Comparison of ENCODE assay signal across 8 cellular contexts in genomic region chr16:4624827-4625616, GRCh38. TPM values are rescaled to one million over a fixed set of nuclear protein-coding genes. Genes with fewer than 3 reads are reported as not detected.
A peak's percentile ranks its signal among the peaks of the same experiment; 100 is the strongest.
DNase-seq lines count a peak whose midpoint lies in the region; ATAC-seq and TF ChIP-seq lines count a peak whose summit lies in the region.

No MANE protein-coding gene starts in this region.

- DNase-seq in NCI-H1417 (lab: John Stamatoyannopoulos, UW), result peak; percentile 7 to 68 (median 64)
- DNase-seq in NCI-H1417 treated with DMSO at 0.1 percent for 48 hours (lab: John Stamatoyannopoulos, UW), result no peak
- DNase-seq in activated T-helper 1 cell treated with anti-CD3 and anti-CD28 coated beads, Interleukin-2, amount 50 U/mL, for 16 hours (ENCODE audit: low read depth in 1 of 2, low spot score in 1 of 2), result peak; percentile 14 to 49
- peak; percentile 66 for DNase-seq in fibroblast of the aortic adventitia (ENCODE audit: low read depth)
- DNase-seq in superior temporal gyrus (ENCODE audit: extremely low spot score), result peak; percentile 40

- no peak for TF ChIP-seq CTCF in OCI-LY3 (IDR thresholded peaks at IDR 0.05; ENCODE audit: low read depth, low read length)
- no peak for TF ChIP-seq CTCF in fibroblast of the aortic adventitia (IDR thresholded peaks at IDR 0.05; ENCODE audit: insufficient read depth, low read length)

- H3K4me2 ChIP-seq in OCI-LY3 (ENCODE audit: low read length), result peak overlapping the region; percentile 99

- peak; percentile 54 for ATAC-seq in HG02938 (IDR thresholded peaks at IDR 0.05; ENCODE audit: unreplicated experiment)

- H3K4me3 ChIP-seq in OCI-LY3 (ENCODE audit: low read length) (peak overlapping the region; percentile 94), fibroblast of the aortic adventitia (ENCODE audit: low read depth, low read length) (peak overlapping the region; percentile 87), neuron (ENCODE audit: low read length) (peak overlapping the region; percentile 94)

- H3K27ac ChIP-seq in OCI-LY3 (ENCODE audit: low read length), result peak overlapping the region; percentile 74

- peaks cover 14% of the 10 kb centered on the region for H4K20me1 ChIP-seq in OCI-LY3 (ENCODE audit: insufficient read depth, low read length)

- H2AFZ ChIP-seq in OCI-LY3 (ENCODE audit: low read depth, low read length), result peak overlapping the region; percentile 43; the same call in 1 of the 2 replicates
- peak overlapping the region; percentile 10 for H2AFZ ChIP-seq in neuron (ENCODE audit: low read depth, low read length)

- H3K9me3 ChIP-seq in OCI-LY3 (ENCODE audit: insufficient read depth, low read length), result no peaks in the 10 kb centered on the region
- no peaks in the 10 kb centered on the region for H3K9me3 ChIP-seq in neuron (ENCODE audit: low read length)

- H3K4me1 ChIP-seq in OCI-LY3 (ENCODE audit: low read length), result peaks cover 14% of the 10 kb centered on the region
- peaks cover 11% of the 10 kb centered on the region for H3K4me1 ChIP-seq in neuron (ENCODE audit: insufficient read depth, low read length)

- peak overlapping the region; percentile 95 for H3K9ac ChIP-seq in OCI-LY3 (ENCODE audit: low read length)

- no peaks in the 10 kb centered on the region for H3K27me3 ChIP-seq in OCI-LY3 (ENCODE audit: low read depth, low read length)
- H3K27me3 ChIP-seq in neuron (ENCODE audit: insufficient read depth, low read length), result no peaks in the 10 kb centered on the region

- peaks cover 45% of the 10 kb centered on the region for H3K79me2 ChIP-seq in OCI-LY3 (ENCODE audit: low read length)

- H3K36me3 ChIP-seq in OCI-LY3 (replicated peaks; ENCODE audit: low read depth, low read length) (peaks cover 9% of the 10 kb centered on the region), neuron (ENCODE audit: insufficient read depth, low read length) (peaks cover 7% of the 10 kb centered on the region)

RNA-seq across cellular contexts. Expression of gene MGRN1, which starts 0.4 kb away (rescaled TPM):
- total RNA-seq in fibroblast of the aortic adventitia (ENCODE audit: low replicate concordance), result 24.5 and 34.3 TPM in 2 replicates

RNA-seq across cellular contexts. Expression of gene UBALD1, which starts 10.3 kb away (rescaled TPM):
- 5.2 and 7.1 TPM in 2 replicates for total RNA-seq in fibroblast of the aortic adventitia (ENCODE audit: low replicate concordance)
